ENCODE assay signal across 2 cellular contexts in genomic region chr1:70628973-70629372, GRCh38.
TF ChIP-seq lines count a peak whose summit lies in the region.

No MANE protein-coding gene starts in this region.

TF ChIP-seq in SK-N-SH, 30 proteins besides CTCF, POLR2A, EP300 and RAD21 (continued from another document):
- TF ChIP-seq REST (IDR thresholded peaks at IDR 0.05; ENCODE audit: low read depth, low read length) (peak; percentile 56; the same call in 1 of the 2 replicates), GATA2 (CRISPR knock-in tag; IDR thresholded peaks at IDR 0.05) (no peak), CHD2 (IDR thresholded peaks at IDR 0.05; ENCODE audit: low read length, partially characterized antibody) (no peak)

TF ChIP-seq in WTC11, 78 proteins besides CTCF, POLR2A, EP300 and RAD21 (continued from another document):
- no peak for TF ChIP-seq NR3C1 (CRISPR knock-in tag; conservative IDR thresholded peaks at IDR 0.05; ENCODE audit: low read depth)
- TF ChIP-seq CDX4 (CRISPR knock-in tag; IDR thresholded peaks at IDR 0.05; ENCODE audit: borderline replicate concordance), result no peak
- no peak for TF ChIP-seq ZNF512 (CRISPR knock-in tag; IDR thresholded peaks at IDR 0.05; ENCODE audit: borderline replicate concordance)
- no peak for TF ChIP-seq CBFB (CRISPR knock-in tag; IDR thresholded peaks at IDR 0.05; ENCODE audit: low read depth)
- TF ChIP-seq NR2C2 (CRISPR knock-in tag; IDR thresholded peaks at IDR 0.05), result no peak
- TF ChIP-seq USF2 (CRISPR knock-in tag; IDR thresholded peaks at IDR 0.05), result no peak
- no peak for TF ChIP-seq ATF2 (CRISPR knock-in tag; IDR thresholded peaks at IDR 0.05; ENCODE audit: borderline replicate concordance, low read depth)
- TF ChIP-seq ZNF232 (CRISPR knock-in tag; IDR thresholded peaks at IDR 0.05), result no peak
- TF ChIP-seq NR1H2 (CRISPR knock-in tag; IDR thresholded peaks at IDR 0.05), result no peak
- no peak for TF ChIP-seq KAT7 (CRISPR knock-in tag; IDR thresholded peaks at IDR 0.05; ENCODE audit: borderline replicate concordance)
- TF ChIP-seq ZNF425 (CRISPR knock-in tag; conservative IDR thresholded peaks at IDR 0.05), result no peak
- TF ChIP-seq MLX (CRISPR knock-in tag; IDR thresholded peaks at IDR 0.05), result no peak
- no peak for TF ChIP-seq STAT6 (CRISPR knock-in tag; conservative IDR thresholded peaks at IDR 0.05; ENCODE audit: low read depth)
- no peak for TF ChIP-seq NFYB (CRISPR knock-in tag; conservative IDR thresholded peaks at IDR 0.05; ENCODE audit: low read depth)
